In the genomic region with DNA sequence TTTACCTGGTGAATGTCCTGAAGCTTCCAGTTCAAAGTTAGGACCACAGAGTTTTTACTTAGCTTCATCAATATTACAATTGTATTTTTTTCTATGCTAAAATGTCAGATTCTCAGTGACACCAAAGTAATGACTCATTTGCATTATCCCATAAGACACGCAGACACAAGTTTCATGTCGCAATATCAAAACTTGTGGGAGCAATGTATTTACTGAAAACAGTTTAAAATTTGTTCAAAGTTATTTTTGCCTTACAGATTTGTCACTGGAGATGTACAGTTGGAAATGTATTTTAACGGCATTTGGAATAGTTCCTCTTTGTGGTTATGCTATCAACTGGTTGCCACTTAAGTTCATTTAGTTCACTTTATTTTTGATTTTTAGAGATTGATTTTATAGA, we compare ENCODE assay signal across 17 cellular contexts. TPM values are rescaled to one million over a fixed set of nuclear protein-coding genes. Genes with fewer than 3 reads are reported as not detected.
DNase-seq lines count a peak whose midpoint lies in the region; TF ChIP-seq lines count a peak whose summit lies in the region.
"Had no signal": no experiment of that assay in that cellular context is flagged by ENCODE, and none has a peak within 500 bp of the region (broad histone marks: within the 10 kb centered on the region; RNA-seq: fewer than 3 reads in every experiment).

No MANE protein-coding gene starts in this region.

- H3K4me1 Mint-ChIP-seq in HFFc6 (ENCODE audit: low read depth): no peaks in the 10 kb centered on the region
- no peaks in the 10 kb centered on the region for H3K4me1 Mint-ChIP-seq in Calu3 (ENCODE audit: low read depth, unreplicated experiment)

- H3K9me3 Mint-ChIP-seq in HFFc6 (no peaks in the 10 kb centered on the region), Calu3 (ENCODE audit: low read depth, unreplicated experiment) (peaks cover 2% of the 10 kb centered on the region)
- H3K9me3 Mint-ChIP-seq: T-helper 2 cell treated with Interferon-gamma antibody and Interleukin-4, amounts not matched to agents 5 μg/mL and 100 μg/mL, for 36 hours had no signal

- CTCF ChIA-PET in Calu3 (lab: Charles Lee): no interaction called here

- no TSS peak for BruUV-seq in Calu3 (replicated peaks; lab: Mats Ljungman, UMichigan)

- no peak overlapping the region for H3K4me3 Mint-ChIP-seq in HFFc6
- H3K4me3 Mint-ChIP-seq in Calu3 (ENCODE audit: low read depth, unreplicated experiment): no peak overlapping the region
- H3K4me3 Mint-ChIP-seq: T-helper 2 cell treated with Interferon-gamma antibody and Interleukin-4, amounts not matched to agents 5 μg/mL and 100 μg/mL, for 36 hours had no signal

- intact Hi-C loops in Calu3 (cut with micrococcal nuclease; ENCODE audit: unreplicated experiment): no loop called here

- no peaks in the 10 kb centered on the region for H3K36me3 Mint-ChIP-seq in HFFc6 (ENCODE audit: low read depth)
- no peaks in the 10 kb centered on the region for H3K36me3 Mint-ChIP-seq in Calu3 (ENCODE audit: insufficient read depth, unreplicated experiment)

- DNase-seq in HFFc6 (peak; percentile 11), NOMO-1 treated with DMSO at 0.1 percent for 48 hours (lab: John Stamatoyannopoulos, UW; ENCODE audit: unreplicated experiment) (peak; percentile 99), amniotic epithelial cell (ENCODE audit: low read depth) (peak; percentile 46), iris pigment epithelial cell (ENCODE audit: low read depth) (peak; percentile 54), NCI-H2029 (lab: John Stamatoyannopoulos, UW) (no peak), cortex of kidney (lab: John Stamatoyannopoulos, UW) (no peak), Calu3 (no peak)
- no peak for DNase-seq in activated T-cell treated with anti-CD3 and anti-CD28 coated beads, Interleukin-2, amount 50 U/mL, for 1 hour
- DNase-seq: activated CD4-positive, alpha-beta T cell treated with anti-CD3 and anti-CD28 coated beads for 4 hours; activated CD8-positive, alpha-beta memory T cell treated with anti-CD3 and anti-CD28 coated beads, Interleukin-2, amount 50 U/mL, for 4 hours; activated gamma-delta T cell; GF-D8; NCI-H1105 treated with DMSO at 0.1 percent for 48 hours; NCI-H82; SHP77; small intestine had no signal

- peaks cover 7% of the 10 kb centered on the region; the same call in 1 of the 2 replicates for H3K27me3 Mint-ChIP-seq in HFFc6 (ENCODE audit: insufficient read depth)
- peaks cover 40% of the 10 kb centered on the region for H3K27me3 Mint-ChIP-seq in Calu3 (ENCODE audit: unreplicated experiment)

- TF ChIP-seq CTCF in HFFc6 (IDR thresholded peaks at IDR 0.05): no peak
- no peak for TF ChIP-seq CTCF in Calu3 (IDR thresholded peaks at IDR 0.05; ENCODE audit: unreplicated experiment)

- H3K27ac Mint-ChIP-seq in HFFc6: no peak overlapping the region
- H3K27ac Mint-ChIP-seq in Calu3 (ENCODE audit: unreplicated experiment): no peak overlapping the region
- H3K27ac Mint-ChIP-seq: T-helper 2 cell treated with Interferon-gamma antibody and Interleukin-4, amounts not matched to agents 5 μg/mL and 100 μg/mL, for 36 hours had no signal

RNA-seq across cellular contexts. Expression of gene DAP, which starts 36.2 kb away (rescaled TPM):
- 100 to 1,000 TPM; 255 to 357 (median 285) TPM for total RNA-seq in HFFc6 (2021; fragmentation: NEBNext Ultra II Directional; extraction: Animal tissue kit (Norgen Biotek cat#: 25700))
- 138 and 141 TPM in 2 replicates for total RNA-seq in Calu3 (2022)

Comparison
In these comparisons a context has a peak if more than half of its experiments do, and no peak if none do; other contexts are left out.
1. DNase-seq: peak in HFFc6 (single experiment), NOMO-1 treated with DMSO at 0.1 percent for 48 hours (single experiment), amniotic epithelial cell (single experiment) and iris pigment epithelial cell (single experiment); none in NCI-H2029 (single experiment), cortex of kidney (single experiment), Calu3 (single experiment) and activated T-cell treated with anti-CD3 and anti-CD28 coated beads, Interleukin-2, amount 50 U/mL, for 1 hour (single experiment).